Comparison of ENCODE assay signal across 1 cellular context in the genomic region with DNA sequence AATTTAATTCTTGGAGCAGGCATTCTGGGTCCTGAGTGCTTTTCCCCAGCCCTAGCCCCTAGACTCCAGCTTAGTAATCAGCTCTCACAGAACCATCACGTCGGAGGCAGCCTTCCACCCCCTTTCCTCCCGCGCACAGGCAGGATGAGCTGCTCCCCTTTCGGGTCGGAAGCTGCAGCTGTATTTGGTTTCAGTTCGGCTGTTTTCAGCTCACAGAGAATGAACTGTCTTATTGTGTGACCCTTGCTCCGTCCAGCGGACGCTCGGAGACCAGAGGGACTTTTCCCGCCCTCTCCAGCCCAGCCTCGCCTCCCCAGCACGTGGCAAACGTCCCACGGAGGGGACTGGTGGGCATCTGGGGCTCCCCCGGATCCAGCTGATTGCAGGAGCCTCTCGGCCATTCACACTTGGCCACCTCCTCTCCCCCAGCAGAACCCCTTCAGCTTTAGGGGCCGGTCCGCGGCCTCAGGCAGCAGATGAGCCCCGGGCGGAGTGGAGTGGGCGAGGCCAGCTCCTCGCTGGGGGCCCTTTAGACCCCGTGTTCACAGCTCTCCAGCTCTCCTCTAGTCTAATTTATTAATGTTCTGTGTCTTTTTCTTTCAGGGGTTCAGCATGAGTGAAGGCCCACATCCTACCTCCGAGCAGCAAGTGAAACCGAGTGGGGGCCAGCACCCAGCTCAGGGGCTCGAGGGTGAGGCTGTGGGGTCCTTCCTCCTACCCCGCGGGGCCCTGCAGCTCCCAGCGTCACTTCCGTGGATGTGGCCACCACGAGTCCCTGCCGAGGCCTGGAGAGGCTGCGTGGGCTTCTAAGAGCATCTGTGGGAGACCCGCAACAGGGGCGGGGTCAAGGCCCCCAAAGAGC.
A peak's percentile ranks its signal among the peaks of the same experiment; 100 is the strongest.
TF ChIP-seq lines count a peak whose summit lies in the region.

No MANE protein-coding gene starts in this region.

TF ChIP-seq in HepG2, 621 proteins besides CTCF, POLR2A, EP300 and RAD21 (continued from another document and continues in another):
- TF ChIP-seq MED8 (CRISPR knock-in tag; IDR thresholded peaks at IDR 0.05; ENCODE audit: insufficient replicate concordance) (peak; percentile 41), NFAT5 (CRISPR knock-in tag; IDR thresholded peaks at IDR 0.05) (peak; percentile 97), KDM5B (CRISPR knock-in tag; IDR thresholded peaks at IDR 0.05; ENCODE audit: borderline replicate concordance) (peak; percentile 99), MEIS1 (CRISPR knock-in tag; IDR thresholded peaks at IDR 0.05; ENCODE audit: borderline replicate concordance) (peak; percentile 96), SPEN (CRISPR knock-in tag; IDR thresholded peaks at IDR 0.05; ENCODE audit: low read depth) (peak; percentile 74; the same call in 1 of the 2 replicates), ZBTB49 (CRISPR knock-in tag; IDR thresholded peaks at IDR 0.05; ENCODE audit: borderline replicate concordance) (no peak), ZNF639 (CRISPR knock-in tag; conservative IDR thresholded peaks at IDR 0.05) (no peak; the same call in 1 of the 2 replicates), ZNF678 (CRISPR knock-in tag; IDR thresholded peaks at IDR 0.05) (0 out of 2 replicates have a peak, but pooled peaks have one; percentile 33), FOXA3 (CRISPR knock-in tag; IDR thresholded peaks at IDR 0.05) (peak; percentile 40; the same call in 1 of the 2 replicates), CEBPZ (IDR thresholded peaks at IDR 0.05; ENCODE audit: low read length) (no peak), ZNF512B (CRISPR knock-in tag; IDR thresholded peaks at IDR 0.05; ENCODE audit: borderline replicate concordance) (0 out of 2 replicates have a peak, but pooled peaks have one; percentile 52), ZNF234 (CRISPR knock-in tag; conservative IDR thresholded peaks at IDR 0.05) (no peak), SKIL (CRISPR knock-in tag; IDR thresholded peaks at IDR 0.05; ENCODE audit: borderline replicate concordance) (peak; percentile 33; the same call in 1 of the 2 replicates), ZNF343 (CRISPR knock-in tag; IDR thresholded peaks at IDR 0.05) (peak; percentile 92; the same call in 1 of the 2 replicates), ZBTB3 (CRISPR knock-in tag; IDR thresholded peaks at IDR 0.05; ENCODE audit: borderline replicate concordance, low read depth) (peak; percentile 60; the same call in 1 of the 2 replicates), ERF (CRISPR knock-in tag; IDR thresholded peaks at IDR 0.05) (peak; percentile 88), MTF1 (CRISPR knock-in tag; IDR thresholded peaks at IDR 0.05) (peak; percentile 91; the same call in 1 of the 2 replicates), DR1 (CRISPR knock-in tag; IDR thresholded peaks at IDR 0.05) (peak; percentile 59), ZNF775 (CRISPR knock-in tag; IDR thresholded peaks at IDR 0.05; ENCODE audit: borderline replicate concordance) (peak; percentile 96; the same call in 1 of the 2 replicates), ZNF619 (CRISPR knock-in tag; IDR thresholded peaks at IDR 0.05) (peak; percentile 87), NONO (IDR thresholded peaks at IDR 0.05) (no peak), NONO (CRISPR knock-in tag; conservative IDR thresholded peaks at IDR 0.05) (peak; percentile 57), ZBTB8A (CRISPR knock-in tag; IDR thresholded peaks at IDR 0.05; ENCODE audit: borderline replicate concordance, low read depth) (peak; percentile 93; the same call in 1 of the 2 replicates), HDAC1 (CRISPR knock-in tag; IDR thresholded peaks at IDR 0.05) (peak; percentile 76), RNF219 (CRISPR knock-in tag; IDR thresholded peaks at IDR 0.05) (no peak), ZNF205 (CRISPR knock-in tag; IDR thresholded peaks at IDR 0.05) (peak; percentile 90)
- TF ChIP-seq, protein P1, sequence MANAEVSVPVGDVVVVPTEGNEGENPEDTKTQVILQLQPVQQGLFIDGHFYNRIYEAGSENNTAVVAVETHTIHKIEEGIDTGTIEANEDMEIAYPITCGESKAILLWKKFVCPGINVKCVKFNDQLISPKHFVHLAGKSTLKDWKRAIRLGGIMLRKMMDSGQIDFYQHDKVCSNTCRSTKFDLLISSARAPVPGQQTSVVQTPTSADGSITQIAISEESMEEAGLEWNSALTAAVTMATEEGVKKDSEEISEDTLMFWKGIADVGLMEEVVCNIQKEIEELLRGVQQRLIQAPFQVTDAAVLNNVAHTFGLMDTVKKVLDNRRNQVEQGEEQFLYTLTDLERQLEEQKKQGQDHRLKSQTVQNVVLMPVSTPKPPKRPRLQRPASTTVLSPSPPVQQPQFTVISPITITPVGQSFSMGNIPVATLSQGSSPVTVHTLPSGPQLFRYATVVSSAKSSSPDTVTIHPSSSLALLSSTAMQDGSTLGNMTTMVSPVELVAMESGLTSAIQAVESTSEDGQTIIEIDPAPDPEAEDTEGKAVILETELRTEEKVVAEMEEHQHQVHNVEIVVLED (CRISPR knock-in tag; IDR thresholded peaks at IDR 0.05; ENCODE audit: borderline replicate concordance) = peak; percentile 62; the same call in 1 of the 2 replicates
